17 cellular contexts compared by ENCODE assay signal in the genomic region with DNA sequence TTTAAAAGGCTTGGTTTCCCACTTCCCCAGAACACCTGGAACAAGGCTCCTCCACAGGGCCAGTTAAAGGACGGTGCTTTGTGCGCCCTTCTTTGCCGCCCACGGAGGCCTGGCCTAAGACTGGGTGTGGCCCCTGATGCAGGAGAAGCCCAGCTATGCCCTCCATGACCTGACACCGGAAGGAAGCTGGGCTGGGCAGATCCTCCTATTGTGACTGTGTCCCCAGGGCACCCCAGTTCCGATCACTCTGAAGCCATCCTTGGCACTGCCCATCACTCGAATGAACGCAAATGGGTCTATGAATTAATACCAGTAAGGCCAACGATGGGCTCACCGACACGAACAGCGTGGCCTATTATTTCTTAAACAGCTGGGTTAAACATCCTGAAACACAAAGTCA. TPM values are rescaled to one million over a fixed set of nuclear protein-coding genes. Genes with fewer than 3 reads are reported as not detected.
DNase-seq lines count a peak whose midpoint lies in the region; ATAC-seq and TF ChIP-seq lines count a peak whose summit lies in the region.
"Had no signal": no experiment of that assay in that cellular context is flagged by ENCODE, and none has a peak within 500 bp of the region (broad histone marks: within the 10 kb centered on the region; RNA-seq: fewer than 3 reads in every experiment).

No MANE protein-coding gene starts in this region.

- H3K27ac ChIP-seq in HCT116 (ENCODE audit: low read depth, low read length): no peak overlapping the region
- no peak overlapping the region for H3K27ac ChIP-seq in CD4-positive, alpha-beta T cell (ENCODE audit: low read depth, low read length)

- CTCF ChIA-PET in HCT116 (lab: Charles Lee): no interaction called here
- CTCF ChIA-PET in CD4-positive, alpha-beta T cell (lab: Charles Lee): no interaction called here

- no peaks in the 10 kb centered on the region; a peak in 1 of 4 replicates for H3K4me1 ChIP-seq in HCT116 (ENCODE audit: control insufficient read depth in 1 of 2, insufficient read depth in 2 of 2, low read length in 2 of 2)

- H3K36me3 Mint-ChIP-seq in activated naive CD8-positive, alpha-beta T cell treated with anti-CD3 and anti-CD28 coated beads, Interleukin-2, amount 50 U/mL, for 24 hours (ENCODE audit: low read depth): peaks cover 47% of the 10 kb centered on the region
- peaks cover 91% of the 10 kb centered on the region for H3K36me3 Mint-ChIP-seq in CD4-positive, alpha-beta T cell (ENCODE audit: low read depth)

- peak overlapping the region; percentile 5; the same call in 1 of the 2 replicates for H3K4me2 ChIP-seq in HCT116 (ENCODE audit: low read length)

- no peaks in the 10 kb centered on the region for H3K9me3 ChIP-seq in HCT116 (ENCODE audit: control insufficient read depth in 1 of 2, insufficient read depth in 1 of 2, low read depth in 1 of 2, low read length in 2 of 2)
- no peaks in the 10 kb centered on the region for H3K9me3 ChIP-seq in CD4-positive, alpha-beta T cell (ENCODE audit: control insufficient read depth, low read length)

- no peaks in the 10 kb centered on the region for H3K27me3 Mint-ChIP-seq in activated naive CD8-positive, alpha-beta T cell treated with anti-CD3 and anti-CD28 coated beads, Interleukin-2, amount 50 U/mL, for 24 hours
- H3K27me3 Mint-ChIP-seq in CD4-positive, alpha-beta T cell: no peaks in the 10 kb centered on the region
- H3K27me3 Mint-ChIP-seq: CD4-positive, alpha-beta memory T cell had no signal

- TF ChIP-seq POLR2A in HCT116 (IDR thresholded peaks at IDR 0.05; ENCODE audit: borderline replicate concordance, extremely low read depth, insufficient read depth, insufficient read length): no peak

- intact Hi-C loops in HCT116 (cut with micrococcal nuclease) (no loop called here), posterior vena cava (cut with DNase I) (loop anchor here in 1 of 2 donors (10.0 kb wide), 1 partner anchor 123 kb away; no protein-coding TSS in a partner anchor)
- intact Hi-C loops in CD4-positive, alpha-beta T cell (cut with DNase I, micrococcal nuclease): no loop called here

- H2AFZ ChIP-seq in HCT116 (ENCODE audit: low read depth, low read length, poor library complexity, severe bottlenecking): no peak overlapping the region

- no peak for TF ChIP-seq RAD21 in HCT116 (IDR thresholded peaks at IDR 0.05; ENCODE audit: low read depth)

- RAD21 ChIA-PET in HCT116 (lab: Charles Lee; ENCODE audit: low non-redundant PET in 1 of 2, low total read pairs in 2 of 2, uncharacterized antibody in 2 of 2, unreplicated experiment in 2 of 2): no interaction called here

- H3K27ac Mint-ChIP-seq in activated naive CD8-positive, alpha-beta T cell treated with anti-CD3 and anti-CD28 coated beads, Interleukin-2, amount 50 U/mL, for 24 hours: peak overlapping the region; percentile 50
- no peak overlapping the region for H3K27ac Mint-ChIP-seq in CD4-positive, alpha-beta T cell

- peaks cover 13 to 25% of the 10 kb centered on the region in 2 experiments; a peak in 3 of 4 replicates for H3K36me3 ChIP-seq in HCT116 (ENCODE audit: control insufficient read depth in 1 of 2, insufficient read depth in 2 of 2, low read length in 2 of 2)

- H3K9me3 Mint-ChIP-seq in activated naive CD8-positive, alpha-beta T cell treated with anti-CD3 and anti-CD28 coated beads, Interleukin-2, amount 50 U/mL, for 24 hours: no peaks in the 10 kb centered on the region
- H3K9me3 Mint-ChIP-seq in CD4-positive, alpha-beta T cell: no peaks in the 10 kb centered on the region
- H3K9me3 Mint-ChIP-seq: CD4-positive, alpha-beta memory T cell; H9 had no signal

- POLR2A ChIA-PET in HCT116 (lab: Charles Lee): no interaction called here
- POLR2A ChIA-PET in CD4-positive, alpha-beta T cell (lab: Charles Lee): no interaction called here

- BruUV-seq in HCT116 (replicated peaks; lab: Mats Ljungman, UMichigan): no TSS peak

- no peaks in the 10 kb centered on the region for H3K27me3 ChIP-seq in HCT116 (ENCODE audit: insufficient read depth, low read length)
- H3K27me3 ChIP-seq in CD4-positive, alpha-beta T cell (ENCODE audit: control insufficient read depth, insufficient read depth, low read length): no peaks in the 10 kb centered on the region

- ATAC-seq in HCT116 (no peak), HG02759 (IDR thresholded peaks at IDR 0.05; ENCODE audit: unreplicated experiment) (no peak)
- ATAC-seq in activated naive CD8-positive, alpha-beta T cell treated with anti-CD3 and anti-CD28 coated beads, Interleukin-2, amount 50 U/mL, for 24 hours: no peak
- ATAC-seq in CD4-positive, alpha-beta T cell (ENCODE audit: poor library complexity): no peak
- ATAC-seq: Panc1, Right ventricle myocardium inferior had no signal

- H3K9me2 ChIP-seq in HCT116 (ENCODE audit: insufficient read depth): no peaks in the 10 kb centered on the region

- no peak overlapping the region for H3K4me3 Mint-ChIP-seq in activated naive CD8-positive, alpha-beta T cell treated with anti-CD3 and anti-CD28 coated beads, Interleukin-2, amount 50 U/mL, for 24 hours
- H3K4me3 Mint-ChIP-seq in CD4-positive, alpha-beta T cell: no peak overlapping the region
- H3K4me3 Mint-ChIP-seq: H9 had no signal

- H3K79me2 ChIP-seq in HCT116 (ENCODE audit: insufficient read depth, low read length): no peaks in the 10 kb centered on the region

- DNase-seq in activated effector memory CD4-positive, alpha-beta T cell treated with anti-CD3 and anti-CD28 coated beads, Interleukin-2, amount 50 U/mL, for 16 hours: peak; percentile 54
- DNase-seq in activated effector memory CD4-positive, alpha-beta T cell treated with Interleukin-2 at 50 U/mL for 16 hours: no peak
- DNase-seq in HCT116 (ENCODE audit: low read depth, low spot score) (no peak), posterior vena cava (ENCODE audit: low spot score) (peak; percentile 42), NCI-H82 treated with DMSO at 0.1 percent for 48 hours (lab: John Stamatoyannopoulos, UW; ENCODE audit: unreplicated experiment) (no peak)
- DNase-seq in activated naive CD8-positive, alpha-beta T cell treated with anti-CD3 and anti-CD28 coated beads, Interleukin-2, amount 50 U/mL, for 24 hours: no peak
- no peak for DNase-seq in CD4-positive, alpha-beta T cell
- DNase-seq: CD4-positive, alpha-beta memory T cell; H9; Karpas-422; MM.1S; NCI-H1092 treated with DMSO at 0.1 percent for 48 hours; NCI-H2081 treated with DMSO at 0.1 percent for 48 hours; NCI-H524 had no signal

- H3K4me1 Mint-ChIP-seq in activated naive CD8-positive, alpha-beta T cell treated with anti-CD3 and anti-CD28 coated beads, Interleukin-2, amount 50 U/mL, for 24 hours: peaks cover 69% of the 10 kb centered on the region
- H3K4me1 Mint-ChIP-seq in CD4-positive, alpha-beta T cell (ENCODE audit: low read depth): peaks cover 17% of the 10 kb centered on the region

- no peak overlapping the region for H3K9ac ChIP-seq in HCT116 (ENCODE audit: low read length)

- H4K20me1 ChIP-seq in HCT116 (ENCODE audit: insufficient read depth): no peaks in the 10 kb centered on the region

- no peak overlapping the region for H3K4me3 ChIP-seq in HCT116 (replicated peaks in 1 of 2; ENCODE audit: low read depth in 1 of 2, low read length in 2 of 2)

- TF ChIP-seq CTCF in HCT116 (IDR thresholded peaks at IDR 0.05 in 2 of 3, conservative IDR thresholded peaks at IDR 0.05 in 1 of 3; ENCODE audit: borderline replicate concordance in 1 of 3, insufficient read depth in 1 of 3, low read depth in 2 of 3, low read length in 2 of 3): no peak
- no peak for TF ChIP-seq CTCF in CD4-positive, alpha-beta T cell (IDR thresholded peaks at IDR 0.05)

TF ChIP-seq in HCT116, 20 proteins besides CTCF, POLR2A, EP300 and RAD21 (continues in another document):
- TF ChIP-seq EGR1 (IDR thresholded peaks at IDR 0.05; ENCODE audit: low read depth) (no peak), ZNF274 (IDR thresholded peaks at IDR 0.05; ENCODE audit: low read depth, low read length) (no peak), SRF (IDR thresholded peaks at IDR 0.05; ENCODE audit: low read depth) (no peak), MAX (IDR thresholded peaks at IDR 0.05) (no peak), POLR2AphosphoS5 (IDR thresholded peaks at IDR 0.05; ENCODE audit: low read depth, low read length) (no peak), TCF7L2 (IDR thresholded peaks at IDR 0.05; ENCODE audit: borderline replicate concordance, extremely low read depth, insufficient read depth, insufficient read length) (no peak), ZBTB33 (IDR thresholded peaks at IDR 0.05; ENCODE audit: extremely low read depth, insufficient replicate concordance, low read length) (no peak), YY1 (IDR thresholded peaks at IDR 0.05; ENCODE audit: extremely low read depth, insufficient replicate concordance, low read depth, low read length) (no peak), SP1 (IDR thresholded peaks at IDR 0.05; ENCODE audit: low read depth) (no peak), ELF1 (IDR thresholded peaks at IDR 0.05; ENCODE audit: borderline replicate concordance, low read depth) (no peak), JUND (IDR thresholded peaks at IDR 0.05) (no peak), CEBPB (IDR thresholded peaks at IDR 0.05; ENCODE audit: low read depth) (no peak), ZFX (IDR thresholded peaks at IDR 0.05) (no peak), EZH2phosphoT487 (IDR thresholded peaks at IDR 0.05; ENCODE audit: borderline replicate concordance) (no peak), CBX3 (IDR thresholded peaks at IDR 0.05; ENCODE audit: low read depth) (no peak)

RNA-seq across cellular contexts. Expression of gene FBXO21, which starts 42.6 kb away (rescaled TPM):
- 45.5 TPM for total RNA-seq in HCT116 (2021; ENCODE audit: unreplicated experiment)
- 36.7 and 43.3 TPM in 2 replicates for polyA plus RNA-seq in HCT116 (2012)
- total RNA-seq in posterior vena cava: 10 to 100 TPM; 25.8 to 28.4 TPM
- total RNA-seq in CD4-positive, alpha-beta T cell: 10 to 100 TPM; 67.7 to 67.9 TPM

RNA-seq across cellular contexts. Expression of gene TESC, which starts 48.4 kb away (rescaled TPM):
- total RNA-seq in HCT116 (2021; ENCODE audit: unreplicated experiment): 10.4 TPM
- 9.7 and 12.2 TPM in 2 replicates for polyA plus RNA-seq in HCT116 (2012)
- 1 to 10 TPM; 3.0 to 5.8 TPM for total RNA-seq in posterior vena cava
- 1 to 10 TPM; 2.7 to 3.0 TPM for total RNA-seq in CD4-positive, alpha-beta T cell

Comparison
In these comparisons a context has a peak if more than half of its experiments do, and no peak if none do; other contexts are left out.
1. DNase-seq: peak in activated effector memory CD4-positive, alpha-beta T cell treated with anti-CD3 and anti-CD28 coated beads, Interleukin-2, amount 50 U/mL, for 16 hours (single experiment) and posterior vena cava (single experiment); none in activated effector memory CD4-positive, alpha-beta T cell treated with Interleukin-2 at 50 U/mL for 16 hours (single experiment), HCT116 (single experiment), activated naive CD8-positive, alpha-beta T cell treated with anti-CD3 and anti-CD28 coated beads, Interleukin-2, amount 50 U/mL, for 24 hours (single experiment), CD4-positive, alpha-beta T cell (0 of 10) and NCI-H82 treated with DMSO at 0.1 percent for 48 hours (single experiment).